In genomic region chr7:103074519-103075336, GRCh38 we compare ENCODE assay signal across 8 cellular contexts. TPM values are rescaled to one million over a fixed set of nuclear protein-coding genes. Genes with fewer than 3 reads are reported as not detected.
DNase-seq lines count a peak whose midpoint lies in the region; ATAC-seq and TF ChIP-seq lines count a peak whose summit lies in the region.

TSS of gene ARMC10 (plus strand) at chr7:103075140. CDS start at chr7:103075273, 133 bp downstream.
TSS of gene FBXL13 (minus strand) at chr7:103074796.

- H3K4me1 ChIP-seq in A673 (ENCODE audit: insufficient read depth, low read length, poor library complexity, severe bottlenecking), result no peaks in the 10 kb centered on the region
- H3K4me1 ChIP-seq in skeletal muscle tissue (ENCODE audit: control insufficient read depth in 3 of 3, insufficient read depth in 3 of 3, low read length in 3 of 3), result peaks cover 12 to 22% (median 16%) of the 10 kb centered on the region in 3 donors

- peak; percentile 94 for DNase-seq in A673 (ENCODE audit: low spot score)
- DNase-seq in NCI-H2107 treated with DMSO at 0.1 percent for 48 hours (lab: John Stamatoyannopoulos, UW; ENCODE audit: unreplicated experiment), result peak; percentile 82
- peak; percentile 83 for DNase-seq in UCSD-AML1 (lab: John Stamatoyannopoulos, UW; ENCODE audit: unreplicated experiment)
- peak; percentile 75 for DNase-seq in brain pericyte (ENCODE audit: low read depth, low spot score)

- TF ChIP-seq CTCF in A673 (conservative IDR thresholded peaks at IDR 0.05; ENCODE audit: low read depth, low read length), result 0 out of 2 replicates have a peak, but pooled peaks have one; percentile 19

- intact Hi-C loops in A673 (cut with micrococcal nuclease; ENCODE audit: unreplicated experiment), result no loop called here

- H3K4me3 ChIP-seq in A673 (ENCODE audit: low read depth, low read length, poor library complexity, severe bottlenecking) (peak within 1 kb of the TSS; percentile 87), iPS-18c (ENCODE audit: insufficient read depth, low read depth, low read length) (peak within 1 kb of the TSS; percentile 100), skeletal muscle tissue (ENCODE audit: low read length in 3 of 3) (peak within 1 kb of the TSS; percentile 98 to 100 (median 99))

- BruUV-seq in A673 (replicated peaks; lab: Mats Ljungman, UMichigan), result no TSS peak

- H3K9ac ChIP-seq in skeletal muscle tissue (ENCODE audit: low read depth in 1 of 3, low read length in 3 of 3), result peak within 1 kb of the TSS; percentile 88 to 91 (median 88)

- H3K27ac ChIP-seq in A673 (ENCODE audit: low read depth, low read length, poor library complexity, severe bottlenecking) (peak within 1 kb of the TSS; percentile 81), skeletal muscle tissue (ENCODE audit: low read depth, low read length) (peak within 1 kb of the TSS; percentile 76)

- peak; percentile 85 for ATAC-seq in GM18861 (IDR thresholded peaks at IDR 0.05; ENCODE audit: unreplicated experiment)
- ATAC-seq in HG03095 (IDR thresholded peaks at IDR 0.05; ENCODE audit: unreplicated experiment), result peak; percentile 90

- POLR2A ChIA-PET in A673 (lab: Charles Lee; ENCODE audit: low non-redundant PET), result no interaction called here

- CTCF ChIA-PET in A673 (lab: Charles Lee), result interaction anchor here (0.6 to 2.0 kb wide), 3 partner anchors 8 to 88 kb away, joined by 3 to 18 read pairs (median 3); no protein-coding TSS in a partner anchor

- H3K36me3 ChIP-seq in A673 (ENCODE audit: insufficient read depth, low read length, poor library complexity, severe bottlenecking) (no peaks in the 10 kb centered on the region), skeletal muscle tissue (ENCODE audit: control insufficient read depth in 3 of 3, insufficient read depth in 3 of 3, low read length in 3 of 3) (no peaks in the 10 kb centered on the region)

- H3K27me3 ChIP-seq in A673 (replicated peaks; ENCODE audit: insufficient read depth, low read depth, low read length, poor library complexity), result no peaks in the 10 kb centered on the region
- no peaks in the 10 kb centered on the region for H3K27me3 ChIP-seq in skeletal muscle tissue (ENCODE audit: control insufficient read depth in 3 of 3, insufficient read depth in 3 of 3, low read length in 3 of 3)

- H3K9me3 ChIP-seq in A673 (ENCODE audit: low read depth, low read length, poor library complexity, severe bottlenecking) (no peaks in the 10 kb centered on the region), iPS-18c (ENCODE audit: control insufficient read depth, insufficient read depth, low read length) (peaks cover 2% of the 10 kb centered on the region), skeletal muscle tissue (ENCODE audit: control insufficient read depth in 3 of 3, low read length in 3 of 3) (no peaks in the 10 kb centered on the region)

RNA-seq across cellular contexts. Expression of gene ARMC10, which starts in this region (rescaled TPM):
- total RNA-seq in A673 (2021) (32.0 and 36.2 TPM in 2 replicates), skeletal muscle tissue (19.8 TPM)

RNA-seq across cellular contexts. Expression of gene FBXL13, which starts in this region (rescaled TPM):
- total RNA-seq in A673 (2021), result 0.15 and 0.37 TPM in 2 replicates
- total RNA-seq in skeletal muscle tissue, result 3.7 TPM

Comparison
In these comparisons a context has a peak if more than half of its experiments do, and no peak if none do; other contexts are left out.
1. Peak in every context shown above with its lines: DNase-seq, ATAC-seq, H3K4me3 ChIP-seq and H3K27ac ChIP-seq.